In the genomic region with DNA sequence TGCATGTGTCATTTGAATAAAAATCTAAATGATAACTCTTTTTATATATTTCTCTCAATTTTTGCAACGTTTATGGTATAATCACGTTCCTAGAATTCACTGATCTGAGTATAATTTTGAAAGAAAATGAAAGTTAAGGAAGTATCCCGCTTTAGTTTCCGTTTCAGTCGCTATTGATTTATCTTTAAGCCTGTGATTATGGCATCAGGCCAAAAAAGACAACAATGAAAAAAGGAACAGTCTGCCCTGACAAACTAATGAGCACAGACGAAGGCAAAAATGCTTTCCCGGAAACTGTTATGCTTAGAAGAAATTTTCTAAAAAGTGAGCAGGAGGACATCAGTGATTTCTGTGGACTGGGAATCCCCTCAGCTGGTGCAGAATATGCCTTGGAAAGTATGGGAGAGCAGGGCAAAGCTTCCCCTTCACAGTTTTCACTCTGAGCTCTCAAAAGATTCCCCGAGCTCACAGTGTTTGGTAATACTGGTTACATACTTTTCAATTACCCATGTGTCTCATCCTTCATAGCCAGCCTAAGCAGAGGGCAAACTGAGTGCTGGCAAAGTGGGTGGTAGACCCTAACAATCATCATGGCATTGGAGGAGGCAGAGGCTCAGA, we compare ENCODE assay signal across 9 cellular contexts. TPM values are rescaled to one million over a fixed set of nuclear protein-coding genes. Genes with fewer than 3 reads are reported as not detected.
DNase-seq lines count a peak whose midpoint lies in the region; ATAC-seq, FAIRE-seq and TF ChIP-seq lines count a peak whose summit lies in the region.
"Had no signal": no experiment of that assay in that cellular context is flagged by ENCODE, and none has a peak within 500 bp of the region (broad histone marks: within the 10 kb centered on the region; RNA-seq: fewer than 3 reads in every experiment).

No MANE protein-coding gene starts in this region.

- TF ChIP-seq POLR2A in body of pancreas (IDR thresholded peaks at IDR 0.05) (no peak), H54 (IDR thresholded peaks at IDR 0.05; ENCODE audit: low read depth, low read length) (no peak)

- TF ChIP-seq CTCF in body of pancreas (IDR thresholded peaks at IDR 0.05), result no peak
- no peak for TF ChIP-seq CTCF in mesothelial cell of epicardium (IDR thresholded peaks at IDR 0.05; ENCODE audit: unreplicated experiment)

- ATAC-seq in body of pancreas (peak; percentile 82), GM18870 (IDR thresholded peaks at IDR 0.05; ENCODE audit: unreplicated experiment) (no peak)

- peak in 1 of 5 donors; percentile 13 for DNase-seq in CD8-positive, alpha-beta memory T cell
- DNase-seq in NCI-H2029 treated with DMSO at 0.1 percent for 48 hours (lab: John Stamatoyannopoulos, UW), result peak; percentile 16
- peak in 1 of 4 donors; percentile 17 for DNase-seq in body of pancreas
- no peak for DNase-seq in mesothelial cell of epicardium (ENCODE audit: low spot score in 2 of 2, unreplicated experiment in 2 of 2)
- DNase-seq in UCSD-AML1 (lab: John Stamatoyannopoulos, UW; ENCODE audit: unreplicated experiment), result no peak
- DNase-seq in T1000 (lab: John Stamatoyannopoulos, UW), result no peak
- DNase-seq in H54 (ENCODE audit: insufficient read length, low spot score), result no peak

- 2 to 3% methylated on average over 8 of the region's 8 CpGs for WGBS in body of pancreas, 2 donors

- no peaks in the 10 kb centered on the region for H3K27me3 ChIP-seq in CD8-positive, alpha-beta memory T cell (ENCODE audit: insufficient read depth, low read length, poor library complexity, severe bottlenecking)
- no peaks in the 10 kb centered on the region for H3K27me3 ChIP-seq in body of pancreas

- intact Hi-C loops in body of pancreas (cut with DNase I), result no loop called here

- POLR2A ChIA-PET in CD8-positive, alpha-beta memory T cell (lab: Charles Lee), result no interaction called here

- H3K27ac ChIP-seq in CD8-positive, alpha-beta memory T cell (ENCODE audit: low read depth, low read length), result no peak overlapping the region
- peak overlapping the region in 2 of 4 donors; percentile 35 to 61 for H3K27ac ChIP-seq in body of pancreas

- H3K36me3 ChIP-seq in CD8-positive, alpha-beta memory T cell (ENCODE audit: insufficient read depth, low read length), result no peaks in the 10 kb centered on the region
- H3K36me3 ChIP-seq in body of pancreas (replicated peaks in 1 of 2; ENCODE audit: insufficient read depth in 1 of 2, low read depth in 2 of 2), result no peaks in the 10 kb centered on the region

- peaks cover 0 to 12% of the 10 kb centered on the region in 2 donors for H3K27me3 Mint-ChIP-seq in CD8-positive, alpha-beta memory T cell
- H3K27me3 Mint-ChIP-seq in mesothelial cell of epicardium (ENCODE audit: low read depth), result peaks cover 19% of the 10 kb centered on the region

- no peaks in the 10 kb centered on the region for H3K9me3 ChIP-seq in CD8-positive, alpha-beta memory T cell (ENCODE audit: low read length)
- H3K9me3 ChIP-seq in body of pancreas, result no peaks in the 10 kb centered on the region

- H3K9me3 Mint-ChIP-seq in CD8-positive, alpha-beta memory T cell, result no peaks in the 10 kb centered on the region
- H3K9me3 Mint-ChIP-seq in mesothelial cell of epicardium, result no peaks in the 10 kb centered on the region
- H3K9me3 Mint-ChIP-seq: brain had no signal

- peak overlapping the region in 6 of 7 donors; percentile 1 to 56 (median 14) for H3K4me3 Mint-ChIP-seq in CD8-positive, alpha-beta memory T cell
- peak overlapping the region; percentile 53 for H3K4me3 Mint-ChIP-seq in mesothelial cell of epicardium

- CTCF ChIA-PET in CD8-positive, alpha-beta memory T cell (lab: Charles Lee), result no interaction called here

- H3K36me3 Mint-ChIP-seq in CD8-positive, alpha-beta memory T cell, result peaks cover 0 to 1% (median 0%) of the 10 kb centered on the region in 3 donors
- H3K36me3 Mint-ChIP-seq in mesothelial cell of epicardium, result no peaks in the 10 kb centered on the region
- H3K36me3 Mint-ChIP-seq: brain had no signal

- H3K27ac Mint-ChIP-seq in CD8-positive, alpha-beta memory T cell, result peak overlapping the region in 2 of 8 donors; percentile 21 to 59
- H3K27ac Mint-ChIP-seq in mesothelial cell of epicardium, result peak overlapping the region; percentile 32
- H3K27ac Mint-ChIP-seq: brain had no signal

- no peak overlapping the region for H3K4me3 ChIP-seq in CD8-positive, alpha-beta memory T cell (ENCODE audit: low read length)
- H3K4me3 ChIP-seq in body of pancreas, result no peak overlapping the region

- peaks cover 10% of the 10 kb centered on the region for H3K4me1 ChIP-seq in CD8-positive, alpha-beta memory T cell (ENCODE audit: insufficient read depth, low read length)
- H3K4me1 ChIP-seq in body of pancreas, result peaks cover 5% of the 10 kb centered on the region

- FAIRE-seq in H54 (lab: Jason Lieb, UNC), result no peak

- H3K4me1 Mint-ChIP-seq in CD8-positive, alpha-beta memory T cell, result peaks cover 9 to 21% (median 20%) of the 10 kb centered on the region in 3 donors
- H3K4me1 Mint-ChIP-seq in mesothelial cell of epicardium, result peaks cover 9% of the 10 kb centered on the region

RNA-seq across cellular contexts. Expression of a gene that starts 5.1 kb away (rescaled TPM):
- 1 to 10 TPM; 1.6 to 1.9 TPM for total RNA-seq in CD8-positive, alpha-beta memory T cell
- polyA plus RNA-seq in CD8-positive, alpha-beta memory T cell, result not detected
- not detected for total RNA-seq in body of pancreas
- total RNA-seq in mesothelial cell of epicardium, result 0.32 to 0.44 TPM in 2 of 3 replicates, not detected in the other

RNA-seq across cellular contexts. Expression of a gene that starts 7.5 kb away (rescaled TPM):
- total RNA-seq in CD8-positive, alpha-beta memory T cell, result under 1 TPM in 1 of 2 experiments, not detected in 1; 0.18 TPM
- polyA plus RNA-seq in CD8-positive, alpha-beta memory T cell, result not detected
- total RNA-seq in body of pancreas, result under 1 TPM in 1 of 2 donors, not detected in 1; 0.52 TPM
- total RNA-seq in mesothelial cell of epicardium, result not detected in 3 replicates

RNA-seq across cellular contexts. Expression of a gene that starts 21.0 kb away (rescaled TPM):
- 1 to 10 TPM; 1.5 to 1.8 TPM for total RNA-seq in CD8-positive, alpha-beta memory T cell
- polyA plus RNA-seq in CD8-positive, alpha-beta memory T cell, result not detected
- total RNA-seq in body of pancreas (1 to 10 TPM in 1 of 2 donors, not detected in 1; 1.0 TPM), mesothelial cell of epicardium (not detected in 3 replicates)

RNA-seq across cellular contexts. Expression of a gene that starts 37.6 kb away (rescaled TPM):
- total RNA-seq in CD8-positive, alpha-beta memory T cell, result 10 to 100 TPM; 72.7 to 80.6 TPM
- polyA plus RNA-seq in CD8-positive, alpha-beta memory T cell, result 88.7 TPM
- total RNA-seq in body of pancreas (10 to 100 TPM; 21.3 to 23.7 TPM), mesothelial cell of epicardium (39.3 to 42.8 TPM (median 41.1 TPM) in 3 replicates)

RNA-seq across cellular contexts. Expression of a gene that starts 46.2 kb away (rescaled TPM):
- total RNA-seq in CD8-positive, alpha-beta memory T cell, result not detected
- polyA plus RNA-seq in CD8-positive, alpha-beta memory T cell, result not detected
- total RNA-seq in body of pancreas (1 to 10 TPM; 6.5 to 6.9 TPM), mesothelial cell of epicardium (0.33 to 0.45 TPM in 2 of 3 replicates, not detected in the other)
